In genomic region chr1:109986054-109986444, GRCh38 we compare ENCODE assay signal across 8 cellular contexts. TPM values are rescaled to one million over a fixed set of nuclear protein-coding genes. Genes with fewer than 3 reads are reported as not detected.
DNase-seq lines count a peak whose midpoint lies in the region; ATAC-seq and TF ChIP-seq lines count a peak whose summit lies in the region.

No MANE protein-coding gene starts in this region.

- no peak overlapping the region for H3K9ac ChIP-seq in KMS-11

- H3K4me3 ChIP-seq in AG09309 (ENCODE audit: control insufficient read depth, low read depth, low read length), result peak overlapping the region; percentile 84
- no peak overlapping the region for H3K4me3 ChIP-seq in KMS-11 (IDR thresholded peaks at IDR 0.05; ENCODE audit: insufficient read depth, low read depth, low read length)
- peak overlapping the region; percentile 82 for H3K4me3 ChIP-seq in choroid plexus epithelial cell (ENCODE audit: low read depth, low read length)

- H3K27ac Mint-ChIP-seq in natural killer cell, result peak overlapping the region; percentile 83 to 99

- CTCF ChIA-PET in RWPE1 (lab: Yijun Ruan, JAX), result interaction anchor here (0.6 to 1.1 kb wide), 3 partner anchors 158 to 346 kb away, joined by 3 to 4 read pairs (median 3); no protein-coding TSS in a partner anchor

- peaks cover 41% of the 10 kb centered on the region; the same call in 1 of the 2 replicates for H3K79me2 ChIP-seq in KMS-11 (ENCODE audit: insufficient read depth, low read depth)

- POLR2A ChIA-PET in RWPE1 (lab: Yijun Ruan, JAX; ENCODE audit: low non-redundant PET), result interaction anchor here (0.6 kb wide), 2 partner anchors 88 to 554 kb away, joined by 4 to 5 read pairs; no protein-coding TSS in a partner anchor

- H3K9me3 Mint-ChIP-seq in natural killer cell, result no peaks in the 10 kb centered on the region

- H4K20me1 ChIP-seq in KMS-11 (ENCODE audit: insufficient read depth), result no peaks in the 10 kb centered on the region

- H3K27ac ChIP-seq in KMS-11 (no peak overlapping the region), RWPE1 (no peak overlapping the region)

- TF ChIP-seq CTCF in AG09309 (IDR thresholded peaks at IDR 0.05; ENCODE audit: control insufficient read depth, insufficient read depth, low read depth, low read length, missing control alignments), result no peak
- no peak for TF ChIP-seq CTCF in KMS-11 (conservative IDR thresholded peaks at IDR 0.05; ENCODE audit: low read depth, low read length)
- no peak for TF ChIP-seq CTCF in choroid plexus epithelial cell (conservative IDR thresholded peaks at IDR 0.05; ENCODE audit: low read depth, low read length)
- TF ChIP-seq CTCF in natural killer cell (IDR thresholded peaks at IDR 0.05), result no peak
- no peak for TF ChIP-seq CTCF in RWPE1 (conservative IDR thresholded peaks at IDR 0.05; ENCODE audit: low read depth)

- peak overlapping the region; percentile 88 for H3K4me3 Mint-ChIP-seq in natural killer cell

- peaks cover 57% of the 10 kb centered on the region for H3K4me1 ChIP-seq in KMS-11 (ENCODE audit: low read depth, poor library complexity, severe bottlenecking)

- intact Hi-C loops in natural killer cell (cut with micrococcal nuclease), result no loop called here

- H3K36me3 Mint-ChIP-seq in natural killer cell, result no peaks in the 10 kb centered on the region

- H3K36me3 ChIP-seq in KMS-11 (ENCODE audit: insufficient read depth), result no peaks in the 10 kb centered on the region

- ATAC-seq in natural killer cell (no peak), HG02571 (IDR thresholded peaks at IDR 0.05; ENCODE audit: unreplicated experiment) (no peak)

- H2AFZ ChIP-seq in KMS-11 (ENCODE audit: low read depth), result no peak overlapping the region

- no peak for DNase-seq in AG09309 (ENCODE audit: low read depth)
- DNase-seq in choroid plexus epithelial cell (ENCODE audit: low read depth), result no peak
- no peak for DNase-seq in natural killer cell
- DNase-seq in RWPE1 (ENCODE audit: low spot score), result no peak
- DNase-seq in amygdala (lab: John Stamatoyannopoulos, UW), result no peak
- DNase-seq in AML-193 (lab: John Stamatoyannopoulos, UW), result no peak

- peaks cover 28 to 43% of the 10 kb centered on the region in 2 donors for H3K4me1 Mint-ChIP-seq in natural killer cell

- H3K27me3 ChIP-seq in KMS-11 (ENCODE audit: insufficient read depth, low read depth), result no peaks in the 10 kb centered on the region

- H3K4me2 ChIP-seq in KMS-11, result peak overlapping the region; percentile 100

- H3K27me3 Mint-ChIP-seq in natural killer cell (ENCODE audit: low read depth in 2 of 2), result peaks cover 0 to 2% of the 10 kb centered on the region in 2 donors

RNA-seq across cellular contexts. Expression of gene AHCYL1, which starts 1.5 kb away (rescaled TPM):
- 10 to 100 TPM; 23.3 to 30.0 (median 29.1) TPM for total RNA-seq in natural killer cell

RNA-seq across cellular contexts. Expression of gene STRIP1, which starts 48.4 kb away (rescaled TPM):
- 100 to 1,000 TPM in 2 of 3 donors, 10 to 100 TPM in 1; 92.4 to 139 (median 130) TPM for total RNA-seq in natural killer cell
